ENCODE assay signal across 2 cellular contexts in the genomic region with DNA sequence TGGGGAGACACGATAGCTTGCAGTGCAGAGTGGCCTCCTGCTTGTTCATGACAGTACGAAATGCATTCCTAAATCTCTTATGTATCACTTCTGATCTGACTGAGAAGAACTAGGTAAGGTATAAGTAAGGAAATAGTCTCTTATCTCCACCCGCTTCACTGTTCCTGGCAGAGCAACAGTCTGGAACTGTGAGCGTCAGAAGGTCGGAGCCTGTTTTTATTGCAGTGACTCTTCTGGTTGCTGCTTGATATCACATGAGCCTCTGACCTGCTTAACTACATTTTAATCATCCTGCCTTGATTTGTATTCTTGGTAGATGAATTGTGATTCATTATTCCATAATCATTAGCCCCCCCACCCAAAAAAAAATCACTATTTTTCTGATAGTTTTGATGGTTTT.
TF ChIP-seq lines count a peak whose summit lies in the region.

No MANE protein-coding gene starts in this region.

TF ChIP-seq in HEK293, 187 proteins besides CTCF, POLR2A, EP300 and RAD21 (continued from another document):
- no peak for TF ChIP-seq PRDM6 (tag by site-specific recombination; IDR thresholded peaks at IDR 0.05)
- no peak for TF ChIP-seq ZNF221 (tag by site-specific recombination; IDR thresholded peaks at IDR 0.05; ENCODE audit: borderline replicate concordance)

TF ChIP-seq in endothelial cell of umbilical vein, 7 proteins besides CTCF, POLR2A, EP300 and RAD21 (continued from another document):
- TF ChIP-seq, protein P1, sequence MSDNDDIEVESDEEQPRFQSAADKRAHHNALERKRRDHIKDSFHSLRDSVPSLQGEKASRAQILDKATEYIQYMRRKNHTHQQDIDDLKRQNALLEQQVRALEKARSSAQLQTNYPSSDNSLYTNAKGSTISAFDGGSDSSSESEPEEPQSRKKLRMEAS (IDR thresholded peaks at IDR 0.05; ENCODE audit: insufficient read depth, insufficient read length), result no peak
- no peak for TF ChIP-seq GATA2 (IDR thresholded peaks at IDR 0.05; ENCODE audit: insufficient read depth, insufficient read length, low read depth, low read length)
